In genomic region chr1:60639287-60639686, GRCh38 we compare ENCODE assay signal across 24 cellular contexts.
"Had no signal": no experiment of that assay in that cellular context is flagged by ENCODE, and none has a peak within 500 bp of the region (broad histone marks: within the 10 kb centered on the region; RNA-seq: fewer than 3 reads in every experiment).

No MANE protein-coding gene starts in this region.

- DNase-seq: colonic mucosa; dermis blood vessel endothelial cell; effector memory CD4-positive, alpha-beta T cell; esophagus squamous epithelium; foreskin fibroblast; immature natural killer cell; kidney; left cardiac atrium; left ventricle myocardium inferior; mesendoderm; naive B cell; occipital lobe; psoas muscle; retina; right lobe of liver; stimulated activated CD4-positive, alpha-beta T cell treated with anti-CD3 and anti-CD28 coated beads, Interleukin-15, amount 100 ng/mL, for 24 hours; stimulated activated CD4-positive, alpha-beta T cell treated with anti-CD3 and anti-CD28 coated beads, Interleukin-1b, Interleukin-23, amount 100 ng/mL, for 48 hours; stimulated activated CD4-positive, alpha-beta T cell treated with anti-CD3 and anti-CD28 coated beads, Interleukin-4, amount 100 ng/mL, for 24 hours; tibial artery; uterus had no signal

- H3K36me3 ChIP-seq: colonic mucosa, esophagus squamous epithelium, left ventricle myocardium inferior, right lobe of liver, tibial artery, upper lobe of left lung, uterus had no signal

- H3K27me3 ChIP-seq: colonic mucosa, esophagus squamous epithelium, right lobe of liver, tibial artery, upper lobe of left lung, uterus had no signal

- H3K4me1 ChIP-seq: colonic mucosa, esophagus squamous epithelium, left ventricle myocardium inferior, parathyroid adenoma, psoas muscle, right lobe of liver, tibial artery, upper lobe of left lung, uterus had no signal

- H2AFZ ChIP-seq: parathyroid adenoma had no signal

- H3K9ac ChIP-seq: parathyroid adenoma had no signal

- ATAC-seq: left cardiac atrium; psoas muscle; right lobe of liver; stimulated activated memory B cell treated with anti-CD40 and anti-IgM and Interleukin-4, amounts not matched to agents 10 μg/mL and 1 μg/mL and 100 μg/mL, for 72 hours had no signal

- H3K79me2 ChIP-seq: parathyroid adenoma had no signal

- H3K9me3 ChIP-seq: colonic mucosa, esophagus squamous epithelium, left ventricle myocardium inferior, psoas muscle, right lobe of liver, tibial artery, upper lobe of left lung, uterus had no signal

- H3K4me3 ChIP-seq: colonic mucosa, left ventricle myocardium inferior, lung, psoas muscle, right lobe of liver, tibial artery, upper lobe of left lung, uterus had no signal

- H3K27ac ChIP-seq: colonic mucosa, left ventricle myocardium inferior, parathyroid adenoma, psoas muscle, right lobe of liver, tibial artery, upper lobe of left lung, uterus had no signal
